Comparison of ENCODE assay signal across 14 cellular contexts in the genomic region with DNA sequence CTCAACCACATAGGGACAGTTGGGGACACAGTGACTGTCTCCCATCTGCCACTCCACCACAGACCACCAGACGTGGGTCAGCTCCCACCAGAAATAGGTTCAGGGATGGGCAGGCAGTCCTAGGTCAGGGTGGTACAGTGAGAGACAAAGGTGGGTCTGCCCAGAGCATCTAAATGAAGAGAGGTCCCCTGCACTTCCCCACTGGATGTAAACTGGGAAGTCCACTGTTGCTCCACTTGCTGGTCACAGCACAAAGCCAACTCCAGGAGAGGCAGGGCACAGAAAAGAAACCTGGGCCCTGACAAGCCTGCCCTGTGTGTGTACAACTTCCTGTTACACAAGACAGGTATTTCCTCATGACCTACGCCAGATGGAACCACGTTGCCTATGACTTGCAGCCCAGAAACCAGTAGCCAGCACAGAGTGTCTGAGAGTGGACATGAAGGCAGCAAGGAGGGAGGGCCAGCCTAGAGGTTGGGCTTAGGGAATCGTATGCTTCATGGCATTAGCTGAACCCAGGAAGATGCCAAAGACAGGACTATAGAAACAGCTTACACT.
DNase-seq lines count a peak whose midpoint lies in the region; ATAC-seq, FAIRE-seq and TF ChIP-seq lines count a peak whose summit lies in the region.
"Had no signal": no experiment of that assay in that cellular context is flagged by ENCODE, and none has a peak within 500 bp of the region (broad histone marks: within the 10 kb centered on the region; RNA-seq: fewer than 3 reads in every experiment).

No MANE protein-coding gene starts in this region.

- no peaks in the 10 kb centered on the region for H3K9me3 Mint-ChIP-seq in activated CD4-positive, alpha-beta memory T cell treated with anti-CD3 and anti-CD28 coated beads, Interleukin-2, amount 10 ng/mL, durations not matched to agents 7 days and 5 days

- TF ChIP-seq POLR2A in GM12892 (IDR thresholded peaks at IDR 0.05; ENCODE audit: low read depth, low read length), result no peak

- H3K36me3 Mint-ChIP-seq in activated CD4-positive, alpha-beta memory T cell treated with anti-CD3 and anti-CD28 coated beads, Interleukin-2, amount 10 ng/mL, durations not matched to agents 7 days and 5 days (ENCODE audit: low read depth), result peaks cover 10% of the 10 kb centered on the region

- peak overlapping the region; percentile 48 for H3K4me2 ChIP-seq in BLaER1
- H3K4me2 ChIP-seq: KMS-11 had no signal

- H3K4me1 ChIP-seq in BLaER1, result peaks cover 21% of the 10 kb centered on the region
- peaks cover 0 to 7% of the 10 kb centered on the region in 2 donors for H3K4me1 ChIP-seq in left lung

- intact Hi-C loops in left lung (cut with DNase I), result no loop called here

- no peaks in the 10 kb centered on the region for H3K27me3 Mint-ChIP-seq in activated CD4-positive, alpha-beta memory T cell treated with anti-CD3 and anti-CD28 coated beads, Interleukin-2, amount 10 ng/mL, durations not matched to agents 7 days and 5 days

- H4K20me1 ChIP-seq in BLaER1, result no peaks in the 10 kb centered on the region; the same call in 1 of the 2 replicates

- H3K4me3 ChIP-seq in BLaER1 (no peak overlapping the region), left lung (no peak overlapping the region), brain microvascular endothelial cell (ENCODE audit: low read depth, low read length) (no peak overlapping the region)

- H3K27me3 ChIP-seq in BLaER1 (no peaks in the 10 kb centered on the region), left lung (no peaks in the 10 kb centered on the region), brain microvascular endothelial cell (replicated peaks) (no peaks in the 10 kb centered on the region)

- POLR2A ChIA-PET in activated CD4-positive, alpha-beta memory T cell treated with anti-CD3 and anti-CD28 coated beads, Interleukin-2, amount 10 ng/mL, durations not matched to agents 7 days and 5 days (lab: Charles Lee), result no interaction called here

- H3K9ac ChIP-seq in BLaER1, result no peak overlapping the region
- H3K9ac ChIP-seq: KMS-11 had no signal

- in situ Hi-C loops in brain microvascular endothelial cell (cut with HindIII; ENCODE audit: low pct_ligation_motif_present, low sequenced_read_pairs), result loop anchor here (25.0 kb wide), 1 partner anchor 162 kb away; a partner anchor contains a TSS

- no peaks in the 10 kb centered on the region for H3K9me3 ChIP-seq in BLaER1
- H3K9me3 ChIP-seq in left lung, result no peaks in the 10 kb centered on the region

- DNase-seq in GM12892 (ENCODE audit: insufficient read length) (no peak), left lung (no peak), hepatic stellate cell (ENCODE audit: low spot score) (no peak), brain microvascular endothelial cell (no peak), urothelium cell line (ENCODE audit: low spot score) (no peak)
- DNase-seq in activated CD4-positive, alpha-beta memory T cell treated with anti-CD3 and anti-CD28 coated beads, Interleukin-2, amount 10 ng/mL, durations not matched to agents 7 days and 5 days, result no peak
- DNase-seq: activated effector memory CD4-positive, alpha-beta T cell treated with Interleukin-2 at 50 U/mL for 16 hours; cortex of kidney had no signal

- H3K27ac ChIP-seq in BLaER1 (no peak overlapping the region), left lung (peak overlapping the region in 1 of 2 donors; percentile 74), brain microvascular endothelial cell (no peak overlapping the region)
- H3K27ac ChIP-seq: KMS-11 had no signal

- CTCF ChIA-PET in activated CD4-positive, alpha-beta memory T cell treated with anti-CD3 and anti-CD28 coated beads, Interleukin-2, amount 10 ng/mL, durations not matched to agents 7 days and 5 days (lab: Charles Lee), result no interaction called here

- H3K36me3 ChIP-seq in BLaER1 (no peaks in the 10 kb centered on the region), left lung (no peaks in the 10 kb centered on the region), brain microvascular endothelial cell (replicated peaks) (no peaks in the 10 kb centered on the region)

- FAIRE-seq in GM12892 (lab: Jason Lieb, UNC), result peak; percentile 83
- no peak for FAIRE-seq in urothelium cell line (lab: Jason Lieb, UNC)
- FAIRE-seq: frontal cortex, H54, RCC 7860 had no signal

- H3K4me3 Mint-ChIP-seq in activated CD4-positive, alpha-beta memory T cell treated with anti-CD3 and anti-CD28 coated beads, Interleukin-2, amount 10 ng/mL, durations not matched to agents 7 days and 5 days, result no peak overlapping the region

- peaks cover 59% of the 10 kb centered on the region for H3K4me1 Mint-ChIP-seq in activated CD4-positive, alpha-beta memory T cell treated with anti-CD3 and anti-CD28 coated beads, Interleukin-2, amount 10 ng/mL, durations not matched to agents 7 days and 5 days

- TF ChIP-seq CTCF in left lung (IDR thresholded peaks at IDR 0.05), result no peak
- no peak for TF ChIP-seq CTCF in brain microvascular endothelial cell (IDR thresholded peaks at IDR 0.05; ENCODE audit: low read depth, low read length, missing control alignments)

- peak overlapping the region; percentile 77 for H3K27ac Mint-ChIP-seq in activated CD4-positive, alpha-beta memory T cell treated with anti-CD3 and anti-CD28 coated beads, Interleukin-2, amount 10 ng/mL, durations not matched to agents 7 days and 5 days

- ATAC-seq in left lung, result peak; percentile 54
- no peak for ATAC-seq in GM19324 (IDR thresholded peaks at IDR 0.05; ENCODE audit: low FRiP score, unreplicated experiment)
